Comparison of ENCODE assay signal across 8 cellular contexts in genomic region chr19:37506387-37507166, GRCh38. TPM values are rescaled to one million over a fixed set of nuclear protein-coding genes. Genes with fewer than 3 reads are reported as not detected.
A peak's percentile ranks its signal among the peaks of the same experiment; 100 is the strongest.
DNase-seq lines count a peak whose midpoint lies in the region; ATAC-seq and TF ChIP-seq lines count a peak whose summit lies in the region.

ZNF793 (plus strand) TSS chr19:37506939; CDS start chr19:37523440, 16,501 bp downstream.

- H3K36me3 ChIP-seq in left lung: peaks cover 0 to 13% of the 10 kb centered on the region in 2 donors
- no peaks in the 10 kb centered on the region for H3K36me3 ChIP-seq in MG63

- H3K9me3 ChIP-seq in left lung (peaks cover 0 to 79% of the 10 kb centered on the region in 2 donors), MG63 (peaks cover 19% of the 10 kb centered on the region)

- intact Hi-C loops in left lung (cut with DNase I): no loop called here

- H3K27me3 ChIP-seq in left lung (peaks cover 0 to 6% of the 10 kb centered on the region in 2 donors), MG63 (no peaks in the 10 kb centered on the region)

- peak within 1 kb of the TSS; percentile 86 to 90 for H3K27ac ChIP-seq in left lung

- peak within 1 kb of the TSS; percentile 55 to 57 for H3K4me3 ChIP-seq in left lung
- no peak within 1 kb of the TSS for H3K4me3 ChIP-seq in MG63

- TF ChIP-seq CTCF in left lung (IDR thresholded peaks at IDR 0.05): no peak

- ATAC-seq in GM19351 (IDR thresholded peaks at IDR 0.05; ENCODE audit: unreplicated experiment) (peak; percentile 80), left lung (peak; percentile 93)

- peaks cover 0 to 9% of the 10 kb centered on the region in 2 donors for H3K4me1 ChIP-seq in left lung

- DNase-seq in A172 (ENCODE audit: low spot score) (peak; percentile 31), NCI-H2081 treated with DMSO at 0.1 percent for 48 hours (lab: John Stamatoyannopoulos, UW) (peak; percentile 29), dermis blood vessel endothelial cell (peak; percentile 75), left lung (peak; percentile 75 to 88), MG63 (no peak)
- peak; percentile 87 for DNase-seq in activated CD4-positive, alpha-beta T cell treated with anti-CD3 and anti-CD28 coated beads for 48 hours
- DNase-seq in stimulated activated CD4-positive, alpha-beta T cell treated with anti-CD3 and anti-CD28 coated beads, Interleukin-1b, Interleukin-23, amount 100 ng/mL, for 4 hours (ENCODE audit: low read depth in 2 of 2): peak; percentile 67 to 69

RNA-seq across cellular contexts. Expression of gene ZNF793, which starts in this region (rescaled TPM):
- 0.26 and 0.41 TPM in 2 replicates for total RNA-seq in A172 (2014; rRNA removed; shearing (Covaris generic))
- total RNA-seq in dermis blood vessel endothelial cell: 1.1 and 1.2 TPM in 2 replicates
- 1 to 10 TPM; 3.5 to 4.8 TPM for total RNA-seq in left lung
- not detected in 2 replicates for total RNA-seq in MG63 (2014; rRNA removed; shearing (Covaris generic); ENCODE audit: low replicate concordance)

Comparison
In these comparisons a context has a peak if more than half of its experiments do, and no peak if none do; other contexts are left out.
1. Peak in DNase-seq in A172; RNA of the gene not detected or under 1 TPM.